ENCODE assay signal across 1 cellular context in genomic region chr19:11554160-11554559, GRCh38.
A peak's percentile ranks its signal among the peaks of the same experiment; 100 is the strongest.
TF ChIP-seq lines count a peak whose summit lies in the region.

No MANE protein-coding gene starts in this region.

TF ChIP-seq in GM12878, 131 proteins besides CTCF, POLR2A, EP300 and RAD21 (continued from another document and continues in another):
- TF ChIP-seq, protein P1, sequence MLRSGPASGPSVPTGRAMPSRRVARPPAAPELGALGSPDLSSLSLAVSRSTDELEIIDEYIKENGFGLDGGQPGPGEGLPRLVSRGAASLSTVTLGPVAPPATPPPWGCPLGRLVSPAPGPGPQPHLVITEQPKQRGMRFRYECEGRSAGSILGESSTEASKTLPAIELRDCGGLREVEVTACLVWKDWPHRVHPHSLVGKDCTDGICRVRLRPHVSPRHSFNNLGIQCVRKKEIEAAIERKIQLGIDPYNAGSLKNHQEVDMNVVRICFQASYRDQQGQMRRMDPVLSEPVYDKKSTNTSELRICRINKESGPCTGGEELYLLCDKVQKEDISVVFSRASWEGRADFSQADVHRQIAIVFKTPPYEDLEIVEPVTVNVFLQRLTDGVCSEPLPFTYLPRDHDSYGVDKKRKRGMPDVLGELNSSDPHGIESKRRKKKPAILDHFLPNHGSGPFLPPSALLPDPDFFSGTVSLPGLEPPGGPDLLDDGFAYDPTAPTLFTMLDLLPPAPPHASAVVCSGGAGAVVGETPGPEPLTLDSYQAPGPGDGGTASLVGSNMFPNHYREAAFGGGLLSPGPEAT (IDR thresholded peaks at IDR 0.05; ENCODE audit: low read depth): peak; percentile 33; the same call in 1 of the 2 replicates
- TF ChIP-seq SMAD5 (IDR thresholded peaks at IDR 0.05; ENCODE audit: low read depth) (no peak), FOXK2 (IDR thresholded peaks at IDR 0.05) (no peak), SREBF2 (IDR thresholded peaks at IDR 0.05; ENCODE audit: low read length) (no peak), EED (IDR thresholded peaks at IDR 0.05; ENCODE audit: low read depth) (peak; percentile 93), SMC3 (IDR thresholded peaks at IDR 0.05; ENCODE audit: borderline replicate concordance, low read length) (no peak), HDAC6 (IDR thresholded peaks at IDR 0.05; ENCODE audit: unreplicated experiment) (no peak), BRCA1 (IDR thresholded peaks at IDR 0.05; ENCODE audit: low read depth, low read length) (no peak), FOS (IDR thresholded peaks at IDR 0.05; ENCODE audit: borderline replicate concordance, extremely low read depth, insufficient read length) (no peak), HDAC2 (IDR thresholded peaks at IDR 0.05) (no peak), BCL11A (IDR thresholded peaks at IDR 0.05; ENCODE audit: low read depth, low read length) (peak; percentile 61; the same call in 1 of the 2 replicates), MXI1 (IDR thresholded peaks at IDR 0.05; ENCODE audit: low read depth, low read length) (no peak), RUNX3 (IDR thresholded peaks at IDR 0.05; ENCODE audit: low read length) (peak; percentile 92), ZNF217 (IDR thresholded peaks at IDR 0.05) (no peak), BHLHE40 (IDR thresholded peaks at IDR 0.05; ENCODE audit: borderline replicate concordance in 1 of 2, low read depth in 2 of 2, low read length in 1 of 2) (peak in 1 of 2 experiments; percentile 51; a peak in 1 of 4 replicates), EGR1 (IDR thresholded peaks at IDR 0.05; ENCODE audit: borderline replicate concordance in 1 of 2, low read depth in 2 of 2, low read length in 2 of 2) (no peak), ESRRA (IDR thresholded peaks at IDR 0.05; ENCODE audit: low read length) (no peak), ELK1 (IDR thresholded peaks at IDR 0.05; ENCODE audit: low read depth, low read length) (no peak), YBX1 (IDR thresholded peaks at IDR 0.05) (no peak), SP1 (IDR thresholded peaks at IDR 0.05; ENCODE audit: low read depth, low read length) (no peak), E2F4 (IDR thresholded peaks at IDR 0.05; ENCODE audit: low read depth, low read length) (no peak), SIN3A (IDR thresholded peaks at IDR 0.05; ENCODE audit: low read depth, low read length) (no peak), JUND (IDR thresholded peaks at IDR 0.05; ENCODE audit: low read depth, low read length) (peak; percentile 62; the same call in 1 of the 2 replicates), ATF3 (IDR thresholded peaks at IDR 0.05; ENCODE audit: borderline replicate concordance, extremely low read depth, low read depth, low read length) (no peak), MYC (IDR thresholded peaks at IDR 0.05; ENCODE audit: insufficient read depth, insufficient read length, insufficient replicate concordance, low read length, severe bottlenecking) (no peak), POU2F2 (IDR thresholded peaks at IDR 0.05; ENCODE audit: borderline replicate concordance, low read depth, low read length) (no peak), NFIC (IDR thresholded peaks at IDR 0.05; ENCODE audit: low read depth, low read length) (no peak), CHD2 (IDR thresholded peaks at IDR 0.05; ENCODE audit: borderline replicate concordance, low read depth, low read length) (no peak), RFX5 (IDR thresholded peaks at IDR 0.05; ENCODE audit: low read depth, low read length) (no peak), ZNF384 (IDR thresholded peaks at IDR 0.05; ENCODE audit: borderline replicate concordance, low read depth, low read length) (no peak), ZBTB33 (IDR thresholded peaks at IDR 0.05) (no peak), ASH2L (IDR thresholded peaks at IDR 0.05; ENCODE audit: borderline replicate concordance, low read depth) (no peak), MEF2B (IDR thresholded peaks at IDR 0.05; ENCODE audit: partially characterized antibody, poor library complexity, severe bottlenecking) (no peak), SUPT20H (IDR thresholded peaks at IDR 0.05; ENCODE audit: borderline replicate concordance, control insufficient read depth, low read depth, low read length) (no peak), WRNIP1 (IDR thresholded peaks at IDR 0.05; ENCODE audit: borderline replicate concordance, low read depth, low read length) (no peak), PAX5 (IDR thresholded peaks at IDR 0.05; ENCODE audit: borderline replicate concordance, low read depth, low read length) (peak; percentile 31; the same call in 1 of the 2 replicates), KAT2A (conservative IDR thresholded peaks at IDR 0.05; ENCODE audit: control insufficient read depth, low read depth, low read length) (no peak)
- TF ChIP-seq, protein P2, sequence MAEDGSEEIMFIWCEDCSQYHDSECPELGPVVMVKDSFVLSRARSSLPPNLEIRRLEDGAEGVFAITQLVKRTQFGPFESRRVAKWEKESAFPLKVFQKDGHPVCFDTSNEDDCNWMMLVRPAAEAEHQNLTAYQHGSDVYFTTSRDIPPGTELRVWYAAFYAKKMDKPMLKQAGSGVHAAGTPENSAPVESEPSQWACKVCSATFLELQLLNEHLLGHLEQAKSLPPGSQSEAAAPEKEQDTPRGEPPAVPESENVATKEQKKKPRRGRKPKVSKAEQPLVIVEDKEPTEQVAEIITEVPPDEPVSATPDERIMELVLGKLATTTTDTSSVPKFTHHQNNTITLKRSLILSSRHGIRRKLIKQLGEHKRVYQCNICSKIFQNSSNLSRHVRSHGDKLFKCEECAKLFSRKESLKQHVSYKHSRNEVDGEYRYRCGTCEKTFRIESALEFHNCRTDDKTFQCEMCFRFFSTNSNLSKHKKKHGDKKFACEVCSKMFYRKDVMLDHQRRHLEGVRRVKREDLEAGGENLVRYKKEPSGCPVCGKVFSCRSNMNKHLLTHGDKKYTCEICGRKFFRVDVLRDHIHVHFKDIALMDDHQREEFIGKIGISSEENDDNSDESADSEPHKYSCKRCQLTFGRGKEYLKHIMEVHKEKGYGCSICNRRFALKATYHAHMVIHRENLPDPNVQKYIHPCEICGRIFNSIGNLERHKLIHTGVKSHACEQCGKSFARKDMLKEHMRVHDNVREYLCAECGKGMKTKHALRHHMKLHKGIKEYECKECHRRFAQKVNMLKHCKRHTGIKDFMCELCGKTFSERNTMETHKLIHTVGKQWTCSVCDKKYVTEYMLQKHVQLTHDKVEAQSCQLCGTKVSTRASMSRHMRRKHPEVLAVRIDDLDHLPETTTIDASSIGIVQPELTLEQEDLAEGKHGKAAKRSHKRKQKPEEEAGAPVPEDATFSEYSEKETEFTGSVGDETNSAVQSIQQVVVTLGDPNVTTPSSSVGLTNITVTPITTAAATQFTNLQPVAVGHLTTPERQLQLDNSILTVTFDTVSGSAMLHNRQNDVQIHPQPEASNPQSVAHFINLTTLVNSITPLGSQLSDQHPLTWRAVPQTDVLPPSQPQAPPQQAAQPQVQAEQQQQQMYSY (CRISPR knock-in tag; IDR thresholded peaks at IDR 0.05): no peak
- TF ChIP-seq, protein P3, sequence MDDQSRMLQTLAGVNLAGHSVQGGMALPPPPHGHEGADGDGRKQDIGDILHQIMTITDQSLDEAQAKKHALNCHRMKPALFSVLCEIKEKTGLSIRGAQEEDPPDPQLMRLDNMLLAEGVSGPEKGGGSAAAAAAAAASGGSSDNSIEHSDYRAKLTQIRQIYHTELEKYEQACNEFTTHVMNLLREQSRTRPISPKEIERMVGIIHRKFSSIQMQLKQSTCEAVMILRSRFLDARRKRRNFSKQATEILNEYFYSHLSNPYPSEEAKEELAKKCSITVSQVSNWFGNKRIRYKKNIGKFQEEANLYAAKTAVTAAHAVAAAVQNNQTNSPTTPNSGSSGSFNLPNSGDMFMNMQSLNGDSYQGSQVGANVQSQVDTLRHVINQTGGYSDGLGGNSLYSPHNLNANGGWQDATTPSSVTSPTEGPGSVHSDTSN (IDR thresholded peaks at IDR 0.05; ENCODE audit: insufficient replicate concordance, low read depth, low read length): peak; percentile 51
- TF ChIP-seq, protein P4, sequence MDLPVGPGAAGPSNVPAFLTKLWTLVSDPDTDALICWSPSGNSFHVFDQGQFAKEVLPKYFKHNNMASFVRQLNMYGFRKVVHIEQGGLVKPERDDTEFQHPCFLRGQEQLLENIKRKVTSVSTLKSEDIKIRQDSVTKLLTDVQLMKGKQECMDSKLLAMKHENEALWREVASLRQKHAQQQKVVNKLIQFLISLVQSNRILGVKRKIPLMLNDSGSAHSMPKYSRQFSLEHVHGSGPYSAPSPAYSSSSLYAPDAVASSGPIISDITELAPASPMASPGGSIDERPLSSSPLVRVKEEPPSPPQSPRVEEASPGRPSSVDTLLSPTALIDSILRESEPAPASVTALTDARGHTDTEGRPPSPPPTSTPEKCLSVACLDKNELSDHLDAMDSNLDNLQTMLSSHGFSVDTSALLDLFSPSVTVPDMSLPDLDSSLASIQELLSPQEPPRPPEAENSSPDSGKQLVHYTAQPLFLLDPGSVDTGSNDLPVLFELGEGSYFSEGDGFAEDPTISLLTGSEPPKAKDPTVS (IDR thresholded peaks at IDR 0.05; ENCODE audit: low read depth, low read length): no peak
- TF ChIP-seq, protein P5, sequence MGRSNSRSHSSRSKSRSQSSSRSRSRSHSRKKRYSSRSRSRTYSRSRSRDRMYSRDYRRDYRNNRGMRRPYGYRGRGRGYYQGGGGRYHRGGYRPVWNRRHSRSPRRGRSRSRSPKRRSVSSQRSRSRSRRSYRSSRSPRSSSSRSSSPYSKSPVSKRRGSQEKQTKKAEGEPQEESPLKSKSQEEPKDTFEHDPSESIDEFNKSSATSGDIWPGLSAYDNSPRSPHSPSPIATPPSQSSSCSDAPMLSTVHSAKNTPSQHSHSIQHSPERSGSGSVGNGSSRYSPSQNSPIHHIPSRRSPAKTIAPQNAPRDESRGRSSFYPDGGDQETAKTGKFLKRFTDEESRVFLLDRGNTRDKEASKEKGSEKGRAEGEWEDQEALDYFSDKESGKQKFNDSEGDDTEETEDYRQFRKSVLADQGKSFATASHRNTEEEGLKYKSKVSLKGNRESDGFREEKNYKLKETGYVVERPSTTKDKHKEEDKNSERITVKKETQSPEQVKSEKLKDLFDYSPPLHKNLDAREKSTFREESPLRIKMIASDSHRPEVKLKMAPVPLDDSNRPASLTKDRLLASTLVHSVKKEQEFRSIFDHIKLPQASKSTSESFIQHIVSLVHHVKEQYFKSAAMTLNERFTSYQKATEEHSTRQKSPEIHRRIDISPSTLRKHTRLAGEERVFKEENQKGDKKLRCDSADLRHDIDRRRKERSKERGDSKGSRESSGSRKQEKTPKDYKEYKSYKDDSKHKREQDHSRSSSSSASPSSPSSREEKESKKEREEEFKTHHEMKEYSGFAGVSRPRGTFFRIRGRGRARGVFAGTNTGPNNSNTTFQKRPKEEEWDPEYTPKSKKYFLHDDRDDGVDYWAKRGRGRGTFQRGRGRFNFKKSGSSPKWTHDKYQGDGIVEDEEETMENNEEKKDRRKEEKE (IDR thresholded peaks at IDR 0.05): no peak
- TF ChIP-seq, protein P6, sequence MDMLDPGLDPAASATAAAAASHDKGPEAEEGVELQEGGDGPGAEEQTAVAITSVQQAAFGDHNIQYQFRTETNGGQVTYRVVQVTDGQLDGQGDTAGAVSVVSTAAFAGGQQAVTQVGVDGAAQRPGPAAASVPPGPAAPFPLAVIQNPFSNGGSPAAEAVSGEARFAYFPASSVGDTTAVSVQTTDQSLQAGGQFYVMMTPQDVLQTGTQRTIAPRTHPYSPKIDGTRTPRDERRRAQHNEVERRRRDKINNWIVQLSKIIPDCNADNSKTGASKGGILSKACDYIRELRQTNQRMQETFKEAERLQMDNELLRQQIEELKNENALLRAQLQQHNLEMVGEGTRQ (IDR thresholded peaks at IDR 0.05; ENCODE audit: borderline replicate concordance, low read depth, low read length): no peak
